ENCODE assay signal across 11 cellular contexts in the genomic region with DNA sequence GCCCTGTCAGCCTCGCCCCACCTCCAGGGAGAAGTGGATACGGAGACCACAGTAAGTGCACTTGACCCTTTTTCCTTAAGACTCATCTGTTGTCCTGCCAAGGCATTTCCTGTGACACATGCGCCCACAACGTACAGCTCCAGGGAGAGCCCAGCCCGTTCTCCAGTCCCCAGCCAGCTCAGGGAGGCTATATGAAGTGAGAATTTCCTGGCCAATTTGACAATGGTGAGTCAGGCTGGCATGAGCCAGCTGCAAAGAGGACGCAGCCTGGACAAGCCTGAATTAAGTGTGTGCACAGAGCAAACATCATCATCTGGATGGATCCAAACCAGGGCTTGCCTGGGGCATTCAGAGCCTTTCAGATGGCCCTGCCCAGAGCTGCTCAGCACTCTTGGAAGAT.
DNase-seq lines count a peak whose midpoint lies in the region; TF ChIP-seq lines count a peak whose summit lies in the region.
"Had no signal": no experiment of that assay in that cellular context is flagged by ENCODE, and none has a peak within 500 bp of the region (broad histone marks: within the 10 kb centered on the region; RNA-seq: fewer than 3 reads in every experiment).

No MANE protein-coding gene starts in this region.

- DNase-seq in DMS79 treated with DMSO at 0.1 percent for 48 hours (lab: John Stamatoyannopoulos, UW) (peak; percentile 7), DMS79 (lab: John Stamatoyannopoulos, UW) (no peak), RWPE1 (ENCODE audit: low spot score) (peak; percentile 97), fibroblast of the conjunctiva (ENCODE audit: low read depth) (peak; percentile 82), tibial artery (peak in 1 of 2 donors; percentile 81), NOMO-1 treated with DMSO at 0.1 percent for 48 hours (lab: John Stamatoyannopoulos, UW; ENCODE audit: unreplicated experiment) (no peak)
- DNase-seq in activated CD8-positive, alpha-beta memory T cell treated with anti-CD3 and anti-CD28 coated beads, Interleukin-2, amount 50 U/mL, for 4 hours = no peak
- no peak for DNase-seq in CD8-positive, alpha-beta memory T cell
- DNase-seq: activated CD4-positive, CD25-positive, alpha-beta regulatory T cell treated with anti-CD3 and anti-CD28 coated beads, Interleukin-2, amount 50 U/mL, for 72 hours had no signal

- CTCF ChIA-PET in RWPE1 (lab: Yijun Ruan, JAX) = interaction anchor here (0.6 to 2.8 kb wide), 8 partner anchors 9 to 319 kb away, joined by 3 to 12 read pairs (median 4); a partner anchor contains a TSS
- CTCF ChIA-PET in CD8-positive, alpha-beta memory T cell (lab: Charles Lee) = interaction anchor here (0.9 to 1.1 kb wide), 2 partner anchors 7 to 28 kb away, joined by 3 read pairs; no protein-coding TSS in a partner anchor

- POLR2A ChIA-PET in RWPE1 (lab: Yijun Ruan, JAX; ENCODE audit: low non-redundant PET) = no interaction called here
- POLR2A ChIA-PET in CD8-positive, alpha-beta memory T cell (lab: Charles Lee) = no interaction called here

- no peak overlapping the region for H3K4me3 ChIP-seq in tibial artery
- no peak overlapping the region for H3K4me3 ChIP-seq in CD8-positive, alpha-beta memory T cell (ENCODE audit: low read length)

- H3K9me3 ChIP-seq in tibial artery = no peaks in the 10 kb centered on the region
- no peaks in the 10 kb centered on the region for H3K9me3 ChIP-seq in CD8-positive, alpha-beta memory T cell (ENCODE audit: low read length)

- H3K36me3 Mint-ChIP-seq in CD8-positive, alpha-beta memory T cell = no peaks in the 10 kb centered on the region
- H3K36me3 Mint-ChIP-seq: IgD-negative memory B cell had no signal

- H3K27me3 Mint-ChIP-seq in CD8-positive, alpha-beta memory T cell = peaks cover 0 to 2% of the 10 kb centered on the region in 2 donors

- H3K4me3 Mint-ChIP-seq in CD8-positive, alpha-beta memory T cell = no peak overlapping the region
- H3K4me3 Mint-ChIP-seq: B cell, IgD-negative memory B cell had no signal

- H3K4me1 Mint-ChIP-seq in CD8-positive, alpha-beta memory T cell = peaks cover 0 to 2% (median 0%) of the 10 kb centered on the region in 3 donors
- H3K4me1 Mint-ChIP-seq: B cell, IgD-negative memory B cell had no signal

- intact Hi-C loops in tibial artery (cut with DNase I; ENCODE audit: low total_unique reads) = loop anchor here (2.0 to 5.0 kb wide), 2 partner anchors 221 to 248 kb away; no protein-coding TSS in a partner anchor

- H3K27ac Mint-ChIP-seq in CD8-positive, alpha-beta memory T cell = peak overlapping the region in 1 of 8 donors; percentile 10
- H3K27ac Mint-ChIP-seq: B cell, IgD-negative memory B cell had no signal

- H3K4me1 ChIP-seq in tibial artery = peaks cover 5 to 66% (median 61%) of the 10 kb centered on the region in 4 donors
- no peaks in the 10 kb centered on the region for H3K4me1 ChIP-seq in CD8-positive, alpha-beta memory T cell (ENCODE audit: insufficient read depth, low read length)

- H3K9me3 Mint-ChIP-seq in CD8-positive, alpha-beta memory T cell = no peaks in the 10 kb centered on the region
- H3K9me3 Mint-ChIP-seq: IgD-negative memory B cell had no signal

- peak overlapping the region; percentile 96 for H3K27ac ChIP-seq in RWPE1
- H3K27ac ChIP-seq in tibial artery = peak overlapping the region; percentile 82 to 91
- H3K27ac ChIP-seq in CD8-positive, alpha-beta memory T cell (ENCODE audit: low read depth, low read length) = no peak overlapping the region

- TF ChIP-seq CTCF in RWPE1 (conservative IDR thresholded peaks at IDR 0.05; ENCODE audit: low read depth) (no peak), tibial artery (IDR thresholded peaks at IDR 0.05) (no peak)

- no peaks in the 10 kb centered on the region for H3K36me3 ChIP-seq in tibial artery
- no peaks in the 10 kb centered on the region for H3K36me3 ChIP-seq in CD8-positive, alpha-beta memory T cell (ENCODE audit: insufficient read depth, low read length)

- no peaks in the 10 kb centered on the region for H3K27me3 ChIP-seq in tibial artery
- H3K27me3 ChIP-seq in CD8-positive, alpha-beta memory T cell (ENCODE audit: insufficient read depth, low read length, poor library complexity, severe bottlenecking) = no peaks in the 10 kb centered on the region

Comparison
In these comparisons a context has a peak if more than half of its experiments do, and no peak if none do; other contexts are left out.
1. DNase-seq: peak in DMS79 treated with DMSO at 0.1 percent for 48 hours (single experiment), RWPE1 (single experiment) and fibroblast of the conjunctiva (single experiment); none in DMS79 (single experiment), activated CD8-positive, alpha-beta memory T cell treated with anti-CD3 and anti-CD28 coated beads, Interleukin-2, amount 50 U/mL, for 4 hours (single experiment), NOMO-1 treated with DMSO at 0.1 percent for 48 hours (single experiment) and CD8-positive, alpha-beta memory T cell (0 of 5).